Comparison of ENCODE assay signal across 11 cellular contexts in the genomic region with DNA sequence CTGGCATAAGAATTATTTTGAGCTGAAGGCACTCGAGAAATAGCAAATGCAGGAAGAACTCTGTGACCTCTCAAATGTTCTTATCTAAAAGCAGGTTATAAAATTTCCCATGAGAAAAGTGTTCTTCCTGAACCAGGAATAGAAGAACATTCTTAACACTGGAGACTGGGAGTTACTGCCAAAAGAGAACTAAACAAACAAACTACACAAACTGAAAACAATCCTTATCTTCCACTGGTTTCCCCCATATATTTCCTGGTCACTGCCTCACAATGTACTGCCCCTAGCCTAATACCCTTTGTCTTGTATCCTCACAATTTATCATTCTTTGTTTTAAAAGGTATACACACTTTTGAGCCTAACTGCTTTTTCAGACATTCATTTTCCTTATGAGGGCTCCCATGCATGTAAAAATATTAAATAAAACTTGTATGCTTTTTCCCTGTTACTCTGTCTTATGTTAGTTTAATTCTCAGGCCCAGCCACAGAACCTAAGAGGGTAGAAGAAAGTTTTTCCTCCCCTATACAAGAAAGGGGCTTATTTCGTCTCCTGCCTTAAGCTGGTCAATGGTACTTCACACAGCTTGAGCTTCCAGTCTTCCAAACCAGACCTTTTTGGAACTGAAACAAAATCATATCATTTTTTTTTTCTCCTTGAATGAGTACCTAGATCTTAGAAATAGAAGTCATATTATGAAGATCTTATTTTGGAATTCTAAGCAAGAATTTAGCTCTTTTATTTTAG.
DNase-seq lines count a peak whose midpoint lies in the region; ATAC-seq, FAIRE-seq and TF ChIP-seq lines count a peak whose summit lies in the region.
"Had no signal": no experiment of that assay in that cellular context is flagged by ENCODE, and none has a peak within 500 bp of the region (broad histone marks: within the 10 kb centered on the region; RNA-seq: fewer than 3 reads in every experiment).

No MANE protein-coding gene starts in this region.

- ATAC-seq in GM18867 (IDR thresholded peaks at IDR 0.05; ENCODE audit: unreplicated experiment) (peak; percentile 16), GM21723 (IDR thresholded peaks at IDR 0.05; ENCODE audit: unreplicated experiment) (peak; percentile 47), HG03342 (IDR thresholded peaks at IDR 0.05; ENCODE audit: unreplicated experiment) (peak; percentile 42)
- ATAC-seq: activated CD4-positive, alpha-beta T cell treated with anti-CD3 and anti-CD28 coated beads for 36 hours; natural killer cell treated with Interleukin-12 subunit alpha and Interleukin-12 subunit beta and Interleukin-15 and Interleukin-18, amount 100 ng/mL, for 72 hours had no signal

- peak overlapping the region; percentile 76 for H3K27ac ChIP-seq in endothelial cell of umbilical vein (ENCODE audit: insufficient read depth, low read depth, low read length)
- H3K27ac ChIP-seq in esophagus muscularis mucosa (replicated peaks in 1 of 4), result no peak overlapping the region

- FAIRE-seq in endothelial cell of umbilical vein (lab: Jason Lieb, UNC), result peak; percentile 92

- peaks cover 13% of the 10 kb centered on the region for H3K4me1 ChIP-seq in endothelial cell of umbilical vein (ENCODE audit: control insufficient read depth, extremely low read depth, insufficient read depth, low read length)
- no peaks in the 10 kb centered on the region for H3K4me1 ChIP-seq in esophagus muscularis mucosa

- H3K9me3 ChIP-seq in endothelial cell of umbilical vein (replicated peaks; ENCODE audit: control insufficient read depth, insufficient read depth, low read length) (no peaks in the 10 kb centered on the region), esophagus muscularis mucosa (no peaks in the 10 kb centered on the region)

- peak overlapping the region; percentile 25 for H3K9ac ChIP-seq in endothelial cell of umbilical vein (replicated peaks; ENCODE audit: extremely low read depth, insufficient read depth, low read length)

- intact Hi-C loops in endothelial cell of umbilical vein (cut with micrococcal nuclease), result loop anchor here (1.0 kb wide), 1 partner anchor 108 kb away; no protein-coding TSS in a partner anchor
- intact Hi-C loops in esophagus muscularis mucosa (cut with DNase I), result no loop called here
- intact Hi-C loops in cardiac septum (cut with DNase I), result no loop called here

- TF ChIP-seq POLR2A in endothelial cell of umbilical vein (IDR thresholded peaks at IDR 0.05; ENCODE audit: low read depth, low read length) (peak; percentile 68), esophagus muscularis mucosa (IDR thresholded peaks at IDR 0.05; ENCODE audit: low read depth) (no peak)

- 75% methylated on average over 2 of the region's 2 CpGs for WGBS in esophagus muscularis mucosa

- no peak for TF ChIP-seq EP300 in esophagus muscularis mucosa (IDR thresholded peaks at IDR 0.05)

- no TSS peak for BruUV-seq in endothelial cell of umbilical vein (replicated peaks; lab: Mats Ljungman, UMichigan)

- POLR2A ChIA-PET in endothelial cell of umbilical vein (lab: Charles Lee), result no interaction called here

- H3K36me3 ChIP-seq in endothelial cell of umbilical vein (ENCODE audit: control insufficient read depth in 2 of 2, extremely low read depth in 1 of 2, insufficient read depth in 2 of 2, low read length in 2 of 2) (no peaks in the 10 kb centered on the region), esophagus muscularis mucosa (no peaks in the 10 kb centered on the region)

- dilution Hi-C loops in endothelial cell of umbilical vein (cut with MboI; ENCODE audit: extremely low pct_ligation_motif_present, low sequenced_read_pairs), result no loop called here

- no peaks in the 10 kb centered on the region for H3K27me3 ChIP-seq in endothelial cell of umbilical vein (ENCODE audit: control insufficient read depth in 2 of 2, insufficient read depth in 2 of 2, low read length in 2 of 2)
- H3K27me3 ChIP-seq in esophagus muscularis mucosa, result no peaks in the 10 kb centered on the region

- no peaks in the 10 kb centered on the region for H4K20me1 ChIP-seq in endothelial cell of umbilical vein (replicated peaks; ENCODE audit: control insufficient read depth, extremely low read depth, insufficient read depth, low read length)

- H3K4me3 ChIP-seq in endothelial cell of umbilical vein (replicated peaks in 1 of 3; ENCODE audit: insufficient read depth in 1 of 3, low read depth in 1 of 3, low read length in 3 of 3), result no peak overlapping the region
- H3K4me3 ChIP-seq in esophagus muscularis mucosa, result no peak overlapping the region

- no peaks in the 10 kb centered on the region for H3K79me2 ChIP-seq in endothelial cell of umbilical vein (ENCODE audit: control insufficient read depth, insufficient read depth, low read length)

- TF ChIP-seq CTCF in endothelial cell of umbilical vein (IDR thresholded peaks at IDR 0.05; ENCODE audit: extremely low read depth in 1 of 2, insufficient read depth in 1 of 2, low read depth in 1 of 2, low read length in 2 of 2), result no peak
- no peak for TF ChIP-seq CTCF in esophagus muscularis mucosa (IDR thresholded peaks at IDR 0.05)

- peak overlapping the region; percentile 32 for H3K4me2 ChIP-seq in endothelial cell of umbilical vein (ENCODE audit: insufficient read depth, low read length)

- no peaks in the 10 kb centered on the region for H3K9me1 ChIP-seq in endothelial cell of umbilical vein (replicated peaks; ENCODE audit: control insufficient read depth, extremely low read depth, insufficient read depth, low read length)

- DNase-seq in endothelial cell of umbilical vein (ENCODE audit: low read depth, low spot score) (peak; percentile 91), esophagus muscularis mucosa (ENCODE audit: extremely low spot score) (no peak), cerebellar nuclear complex (lab: John Stamatoyannopoulos, UW) (no peak), cardiac septum (ENCODE audit: low spot score) (no peak), NCI-H526 treated with DMSO at 0.1 percent for 48 hours (lab: John Stamatoyannopoulos, UW) (no peak)
- DNase-seq: activated CD4-positive, alpha-beta T cell treated with anti-CD3 and anti-CD28 coated beads for 36 hours; NCI-H2081 had no signal

- H2AFZ ChIP-seq in endothelial cell of umbilical vein (ENCODE audit: low read depth, low read length), result no peak overlapping the region

- CTCF ChIA-PET in endothelial cell of umbilical vein (lab: Charles Lee), result interaction anchor here (1.2 kb wide), 1 partner anchor 15 kb away, joined by 3 read pairs; no protein-coding TSS in a partner anchor

TF ChIP-seq in endothelial cell of umbilical vein, 7 proteins besides CTCF, POLR2A, EP300 and RAD21:
- TF ChIP-seq JUN (IDR thresholded peaks at IDR 0.05; ENCODE audit: borderline replicate concordance, insufficient read depth, insufficient read length, low read depth) (peak; percentile 51), MAX (IDR thresholded peaks at IDR 0.05; ENCODE audit: insufficient read depth, insufficient read length) (no peak), GATA2 (IDR thresholded peaks at IDR 0.05; ENCODE audit: insufficient read depth, insufficient read length, low read depth, low read length) (peak; percentile 73), POLR2AphosphoS5 (IDR thresholded peaks at IDR 0.05; ENCODE audit: insufficient read depth, low read depth, low read length) (peak; percentile 59)
